Comparison of ENCODE assay signal across 8 cellular contexts in the genomic region with DNA sequence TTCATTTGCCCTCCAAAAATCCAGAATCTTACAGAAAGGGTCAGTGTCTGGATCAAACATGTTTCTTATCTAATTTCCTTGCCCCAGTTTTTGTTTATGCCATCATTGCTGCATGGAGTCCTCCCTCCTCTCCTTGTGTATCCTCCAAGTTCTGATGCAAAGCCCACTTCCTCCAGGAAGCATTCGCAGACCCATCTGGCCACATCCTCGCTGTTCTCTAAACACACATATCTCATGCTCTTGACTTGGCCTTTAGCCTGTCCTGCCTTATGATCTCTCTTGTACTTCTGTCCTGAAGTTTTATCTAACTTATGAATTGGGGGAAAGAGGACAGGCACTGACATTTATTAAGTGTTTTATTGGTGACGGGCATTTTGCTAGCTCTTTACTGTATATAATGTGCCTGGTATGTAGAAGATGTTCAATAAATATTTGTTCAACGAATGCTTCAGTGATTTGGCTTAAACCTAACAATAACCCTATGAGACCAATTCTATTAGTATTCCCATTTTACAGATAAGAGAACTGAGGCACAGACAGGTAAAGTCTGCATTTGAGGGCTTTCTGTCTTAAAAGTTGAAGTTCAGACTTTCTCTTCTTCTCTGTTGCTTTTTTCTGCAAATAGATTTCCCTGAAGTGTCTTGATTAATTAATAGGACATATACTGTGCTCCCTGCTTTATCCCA. TPM values are rescaled to one million over a fixed set of nuclear protein-coding genes. Genes with fewer than 3 reads are reported as not detected.
A peak's percentile ranks its signal among the peaks of the same experiment; 100 is the strongest.
DNase-seq lines count a peak whose midpoint lies in the region; ATAC-seq, FAIRE-seq and TF ChIP-seq lines count a peak whose summit lies in the region.
"Had no signal": no experiment of that assay in that cellular context is flagged by ENCODE, and none has a peak within 500 bp of the region (broad histone marks: within the 10 kb centered on the region; RNA-seq: fewer than 3 reads in every experiment).

No MANE protein-coding gene starts in this region.

- H3K4me1 ChIP-seq in right atrium auricular region: peaks cover 0 to 45% of the 10 kb centered on the region in 2 donors

- H3K36me3 Mint-ChIP-seq in stimulated activated effector memory CD8-positive, alpha-beta T cell treated with anti-CD3 and anti-CD28 coated beads, Interleukin-12 subunit alpha, Interleukin-12 subunit beta, amount 100 ng/mL, for 72 hours: no peaks in the 10 kb centered on the region

- peaks cover 28% of the 10 kb centered on the region for H3K4me1 Mint-ChIP-seq in stimulated activated effector memory CD8-positive, alpha-beta T cell treated with anti-CD3 and anti-CD28 coated beads, Interleukin-12 subunit alpha, Interleukin-12 subunit beta, amount 100 ng/mL, for 72 hours

- FAIRE-seq in GM12891 (lab: Jason Lieb, UNC): no peak

- TF ChIP-seq POLR2A in GM12891 (IDR thresholded peaks at IDR 0.05; ENCODE audit: low read depth, low read length): no peak

- in situ Hi-C loops in ACHN (cut with HindIII; ENCODE audit: low pct_ligation_motif_present, low pct_unique_long_range_greater_than_20kb, low sequenced_read_pairs): no loop called here

- peak overlapping the region; percentile 33 for H3K9ac ChIP-seq in SK-N-MC (ENCODE audit: insufficient read length)

- ATAC-seq in stimulated activated effector memory CD8-positive, alpha-beta T cell treated with anti-CD3 and anti-CD28 coated beads, Interleukin-12 subunit alpha, Interleukin-12 subunit beta, amount 100 ng/mL, for 72 hours: no peak

- DNase-seq in GM12891 (ENCODE audit: insufficient read length, low spot score): no peak
- DNase-seq in SK-N-MC (ENCODE audit: low read depth, low spot score): no peak
- DNase-seq in right atrium auricular region (ENCODE audit: low spot score): no peak
- DNase-seq in stimulated activated effector memory CD8-positive, alpha-beta T cell treated with anti-CD3 and anti-CD28 coated beads, Interleukin-12 subunit alpha, Interleukin-12 subunit beta, amount 100 ng/mL, for 72 hours (ENCODE audit: low spot score in 2 of 2): no peak
- no peak for DNase-seq in AG20443 (ENCODE audit: low spot score)
- DNase-seq in ACHN: no peak
- DNase-seq in activated CD4-positive, CD25-positive, alpha-beta regulatory T cell (lab: John Stamatoyannopoulos, UW): no peak

- H3K27ac ChIP-seq in SK-N-MC: peak overlapping the region; percentile 95
- H3K27ac ChIP-seq in right atrium auricular region: peak overlapping the region; percentile 63 to 74
- H3K27ac ChIP-seq: HL-60 had no signal

- H3K9me3 Mint-ChIP-seq in stimulated activated effector memory CD8-positive, alpha-beta T cell treated with anti-CD3 and anti-CD28 coated beads, Interleukin-12 subunit alpha, Interleukin-12 subunit beta, amount 100 ng/mL, for 72 hours: no peaks in the 10 kb centered on the region

- H3K36me3 ChIP-seq in SK-N-MC (ENCODE audit: insufficient read depth, low read length) (no peaks in the 10 kb centered on the region), right atrium auricular region (no peaks in the 10 kb centered on the region)

- no peak overlapping the region for H3K4me3 Mint-ChIP-seq in stimulated activated effector memory CD8-positive, alpha-beta T cell treated with anti-CD3 and anti-CD28 coated beads, Interleukin-12 subunit alpha, Interleukin-12 subunit beta, amount 100 ng/mL, for 72 hours

- peak overlapping the region; percentile 15 for H3K27ac Mint-ChIP-seq in stimulated activated effector memory CD8-positive, alpha-beta T cell treated with anti-CD3 and anti-CD28 coated beads, Interleukin-12 subunit alpha, Interleukin-12 subunit beta, amount 100 ng/mL, for 72 hours

- H3K9me3 ChIP-seq in SK-N-MC (ENCODE audit: low read depth, low read length) (no peaks in the 10 kb centered on the region), right atrium auricular region (no peaks in the 10 kb centered on the region)

- no peak for TF ChIP-seq CTCF in right atrium auricular region (IDR thresholded peaks at IDR 0.05)

- no peaks in the 10 kb centered on the region for H3K27me3 ChIP-seq in right atrium auricular region

- H3K4me3 ChIP-seq in SK-N-MC (peak overlapping the region; percentile 19; the same call in 1 of the 2 replicates), right atrium auricular region (no peak overlapping the region)

TF ChIP-seq in GM12891, 5 proteins besides CTCF, POLR2A, EP300 and RAD21:
- peak; percentile 68 for TF ChIP-seq SPI1 (IDR thresholded peaks at IDR 0.05; ENCODE audit: low read depth, low read length)
- no peak for TF ChIP-seq POLR2AphosphoS5 (IDR thresholded peaks at IDR 0.05; ENCODE audit: low read depth, low read length)

RNA-seq across cellular contexts. Expression of gene ID3, which starts 19.2 kb away (rescaled TPM):
- 67.3 TPM for polyA plus RNA-seq in GM12891 (2012; ENCODE audit: low read depth, missing spikeins)
- total RNA-seq in right atrium auricular region: 100 to 1,000 TPM; 145 to 357 TPM

RNA-seq across cellular contexts. Expression of gene E2F2, which starts 47.4 kb away (rescaled TPM):
- 2.5 TPM for polyA plus RNA-seq in GM12891 (2012; ENCODE audit: low read depth, missing spikeins)
- total RNA-seq in right atrium auricular region: under 1 TPM; 0.20 to 0.33 TPM
